16 cellular contexts compared by ENCODE assay signal in the genomic region with DNA sequence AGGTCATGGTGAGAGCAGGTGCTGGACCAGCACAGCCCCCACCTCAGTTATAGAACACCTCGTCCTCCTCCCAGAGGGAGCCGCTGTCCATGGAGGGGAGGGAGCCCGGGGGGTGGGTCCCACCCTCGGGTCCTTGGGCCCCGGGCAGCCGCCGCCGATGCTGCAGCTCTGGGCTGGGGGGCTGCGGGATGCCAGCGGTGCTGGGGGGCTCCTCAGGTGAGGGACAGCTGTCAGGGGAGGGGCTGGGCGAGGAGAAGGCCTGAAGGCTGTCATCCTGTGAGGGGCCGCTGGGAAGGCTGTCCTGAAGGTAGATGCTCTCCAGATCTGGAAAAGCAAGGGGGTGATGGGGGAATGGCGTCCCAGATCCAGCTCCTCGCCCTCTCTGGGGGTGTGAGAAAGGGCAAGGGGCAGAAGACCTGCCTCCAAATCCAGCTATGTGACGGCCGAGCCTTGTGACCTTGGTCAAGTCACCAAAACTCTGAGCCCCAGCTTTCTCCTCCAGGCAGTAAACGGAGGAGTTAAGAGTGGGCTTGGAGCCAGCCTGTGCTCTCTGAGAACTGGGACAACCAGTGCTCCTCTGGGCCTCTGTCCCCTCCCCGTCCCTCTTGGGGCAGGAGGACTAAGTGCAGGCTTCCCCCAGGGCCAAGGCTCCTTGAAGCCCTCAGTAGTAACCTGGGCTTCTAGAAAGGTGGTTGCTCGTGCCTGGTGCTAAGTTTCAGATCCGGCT. TPM values are rescaled to one million over a fixed set of nuclear protein-coding genes. Genes with fewer than 3 reads are reported as not detected.
"Had no signal": no experiment of that assay in that cellular context is flagged by ENCODE, and none has a peak within 500 bp of the region (broad histone marks: within the 10 kb centered on the region; RNA-seq: fewer than 3 reads in every experiment).

No MANE protein-coding gene starts in this region.

RNA-seq across cellular contexts. Expression of a gene that starts 14.9 kb away (rescaled TPM):
- total RNA-seq: naive thymus-derived CD8-positive, alpha-beta T cell; natural killer cell treated with Interleukin-12 subunit alpha and Interleukin-12 subunit beta and Interleukin-15 and Interleukin-18, amount 100 ng/mL, for 72 hours; prostate gland; sciatic nerve; upper lobe of right lung; urinary bladder had no signal

RNA-seq across cellular contexts. Expression of a gene that starts 15.0 kb away (rescaled TPM):
- total RNA-seq: naive thymus-derived CD8-positive, alpha-beta T cell; natural killer cell treated with Interleukin-12 subunit alpha and Interleukin-12 subunit beta and Interleukin-15 and Interleukin-18, amount 100 ng/mL, for 72 hours; osteocyte had no signal

RNA-seq across cellular contexts. Expression of a gene that starts 36.7 kb away (rescaled TPM):
- total RNA-seq: naive thymus-derived CD8-positive, alpha-beta T cell; neural crest cell; osteocyte; pulmonary artery endothelial cell; smooth muscle cell; upper lobe of right lung; urinary bladder had no signal

RNA-seq across cellular contexts. Expression of a gene that starts 40.7 kb away (rescaled TPM):
- total RNA-seq: naive thymus-derived CD8-positive, alpha-beta T cell; natural killer cell treated with Interleukin-12 subunit alpha and Interleukin-12 subunit beta and Interleukin-15 and Interleukin-18, amount 100 ng/mL, for 72 hours; neural crest cell; pulmonary artery endothelial cell had no signal

RNA-seq across cellular contexts. Expression of a gene that starts 54.5 kb away (rescaled TPM):
- total RNA-seq: naive thymus-derived CD8-positive, alpha-beta T cell; natural killer cell treated with Interleukin-12 subunit alpha and Interleukin-12 subunit beta and Interleukin-15 and Interleukin-18, amount 100 ng/mL, for 72 hours; neural crest cell; osteocyte; pancreas; posterior vena cava; pulmonary artery endothelial cell; smooth muscle cell; spleen; suprapubic skin; transverse colon; upper lobe of right lung; urinary bladder; uterus had no signal
